Comparison of ENCODE assay signal across 8 cellular contexts in genomic region chr11:68127791-68128681, GRCh38. TPM values are rescaled to one million over a fixed set of nuclear protein-coding genes. Genes with fewer than 3 reads are reported as not detected.
A peak's percentile ranks its signal among the peaks of the same experiment; 100 is the strongest.
DNase-seq lines count a peak whose midpoint lies in the region; ATAC-seq and TF ChIP-seq lines count a peak whose summit lies in the region.

No MANE protein-coding gene starts in this region.

- TF ChIP-seq EP300 in sigmoid colon (IDR thresholded peaks at IDR 0.05) = no peak

- H3K36me3 ChIP-seq in ES-I3 (ENCODE audit: insufficient read depth, low read length) (no peaks in the 10 kb centered on the region), iPS-18a (ENCODE audit: control insufficient read depth, low read depth, low read length) (no peaks in the 10 kb centered on the region), sigmoid colon (no peaks in the 10 kb centered on the region)

- ATAC-seq in GM21515 (IDR thresholded peaks at IDR 0.05; ENCODE audit: unreplicated experiment) (no peak), HG03280 (IDR thresholded peaks at IDR 0.05; ENCODE audit: unreplicated experiment) (no peak)

- H3K9ac ChIP-seq in ES-I3 (ENCODE audit: low read depth, low read length) (peak overlapping the region; percentile 48), iPS-18a (ENCODE audit: low read length) (peak overlapping the region; percentile 48)

- peak overlapping the region; percentile 80 for H3K27ac ChIP-seq in iPS-18a (ENCODE audit: low read length)
- H3K27ac ChIP-seq in sigmoid colon = peak overlapping the region; percentile 84 to 87 (median 86)

- intact Hi-C loops in sigmoid colon (cut with DNase I) = no loop called here

- no peaks in the 10 kb centered on the region for H3K27me3 ChIP-seq in iPS-18a (ENCODE audit: control insufficient read depth, insufficient read depth, low read length)
- H3K27me3 ChIP-seq in sigmoid colon = no peaks in the 10 kb centered on the region

- H3K9me3 ChIP-seq in ES-I3 (ENCODE audit: control insufficient read depth, insufficient read depth, low read length) = peaks cover 7% of the 10 kb centered on the region; the same call in 1 of the 2 replicates
- H3K9me3 ChIP-seq in iPS-18a (ENCODE audit: control insufficient read depth, low read depth, low read length) = peaks cover 4% of the 10 kb centered on the region
- no peaks in the 10 kb centered on the region for H3K9me3 ChIP-seq in sigmoid colon

- peak overlapping the region; percentile 37 for H3K4me3 ChIP-seq in iPS-18a (ENCODE audit: low read length)
- H3K4me3 ChIP-seq in sigmoid colon = peak overlapping the region; percentile 43 to 60 (median 54)

- WGBS in sigmoid colon, 2 donors = 16 to 17% methylated on average over 48 of the region's 48 CpGs

- peak in 1 of 2 donors; percentile 14 for TF ChIP-seq POLR2A in sigmoid colon (IDR thresholded peaks at IDR 0.05)

- DNase-seq in brain pericyte (ENCODE audit: low read depth, low spot score) (peak; percentile 31), sigmoid colon (peak; percentile 78), UCSD-AML1 (lab: John Stamatoyannopoulos, UW; ENCODE audit: unreplicated experiment) (no peak)
- no peak for DNase-seq in activated T-cell treated with anti-CD3 and anti-CD28 coated beads, Interleukin-2, amount 50 U/mL, for 1 hour

- H3K4me1 ChIP-seq in ES-I3 (ENCODE audit: insufficient read depth, low read length) (peaks cover 44% of the 10 kb centered on the region), iPS-18a (ENCODE audit: control insufficient read depth, low read depth, low read length) (peaks cover 42% of the 10 kb centered on the region), sigmoid colon (peaks cover 0 to 20% (median 17%) of the 10 kb centered on the region in 4 donors)

- no peak for TF ChIP-seq CTCF in sigmoid colon (IDR thresholded peaks at IDR 0.05)

RNA-seq across cellular contexts. Expression of gene CHKA, which starts 6.8 kb away (rescaled TPM):
- 10 to 100 TPM; 16.4 to 39.1 (median 27.9) TPM for total RNA-seq in sigmoid colon
- polyA plus RNA-seq in sigmoid colon = 10 to 100 TPM; 21.0 to 41.0 (median 22.9) TPM

Comparison
In these comparisons a context has a peak if more than half of its experiments do, and no peak if none do; other contexts are left out.
1. DNase-seq: peak in brain pericyte (single experiment) and sigmoid colon (single experiment); none in activated T-cell treated with anti-CD3 and anti-CD28 coated beads, Interleukin-2, amount 50 U/mL, for 1 hour (single experiment) and UCSD-AML1 (single experiment).